In genomic region chr17:66198242-66198641, GRCh38 we compare ENCODE assay signal across 1 cellular context.
TF ChIP-seq lines count a peak whose summit lies in the region.

No MANE protein-coding gene starts in this region.

TF ChIP-seq in HepG2, 621 proteins besides CTCF, POLR2A, EP300 and RAD21:
- TF ChIP-seq ZNF124 (CRISPR knock-in tag; IDR thresholded peaks at IDR 0.05) (peak; percentile 93), ZBTB7B (CRISPR knock-in tag; IDR thresholded peaks at IDR 0.05) (no peak), LRRFIP1 (CRISPR knock-in tag; conservative IDR thresholded peaks at IDR 0.05) (no peak)
